Comparison of ENCODE assay signal across 28 cellular contexts in the genomic region with DNA sequence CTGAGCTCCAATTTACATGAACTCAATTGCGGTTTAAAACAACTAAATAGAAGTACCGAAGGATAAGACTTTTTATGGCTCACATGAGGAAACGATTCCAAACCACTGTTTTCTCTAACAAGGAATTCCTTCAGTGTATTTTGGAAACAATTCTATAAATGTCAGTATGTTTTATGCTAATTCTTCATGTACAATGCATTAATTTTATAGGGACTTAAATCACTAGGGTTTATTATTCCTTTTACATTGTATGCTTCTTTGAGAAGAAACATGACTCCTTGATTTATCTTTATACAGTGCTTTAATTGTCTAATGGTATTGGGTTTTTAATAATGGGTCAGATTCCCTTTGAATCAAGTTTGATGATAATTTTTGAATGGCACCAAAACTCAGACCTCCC.
"Had no signal": no experiment of that assay in that cellular context is flagged by ENCODE, and none has a peak within 500 bp of the region (broad histone marks: within the 10 kb centered on the region; RNA-seq: fewer than 3 reads in every experiment).

No MANE protein-coding gene starts in this region.

- DNase-seq: activated CD4-positive, alpha-beta T cell treated with anti-CD3 and anti-CD28 coated beads for 4 hours; activated CD4-positive, alpha-beta T cell treated with anti-CD3 and anti-CD28 coated beads, Interleukin-2, amount 50 U/mL, for 1 hour; activated CD4-positive, alpha-beta T cell treated with anti-CD3 and anti-CD28 coated beads, Interleukin-2, amount 50 U/mL, for 48 hours; activated CD4-positive, CD25-positive, alpha-beta regulatory T cell; activated CD4-positive, CD25-positive, alpha-beta regulatory T cell treated with anti-CD3 and anti-CD28 coated beads, Interleukin-2, amount 50 U/mL, for 72 hours; activated CD8-positive, alpha-beta memory T cell treated with anti-CD3 and anti-CD28 coated beads for 24 hours; activated CD8-positive, alpha-beta T cell treated with anti-CD3 and anti-CD28 coated beads for 36 hours; activated effector memory CD4-positive, alpha-beta T cell treated with Interleukin-2 at 50 U/mL for 16 hours; activated gamma-delta T cell treated with Interleukin-2 at 50 U/mL for 16 hours; activated naive CD4-positive, alpha-beta T cell treated with anti-CD3 and anti-CD28 coated beads, Interleukin-2, amount 50 U/mL, for 16 hours; activated naive CD4-positive, alpha-beta T cell treated with Interleukin-2 at 50 U/mL for 16 hours; activated T-cell treated with anti-CD3 and anti-CD28 coated beads, Interleukin-2, amount 50 U/mL, for 4 hours; amniotic stem cell; anterior cingulate cortex; brain microvascular endothelial cell; dorsolateral prefrontal cortex; effector CD4-positive, alpha-beta T cell; effector memory CD8-positive, alpha-beta T cell; esophagus squamous epithelium; head of caudate nucleus; T-helper 1 cell; T-helper 17 cell; T1000 had no signal

- H3K4me1 Mint-ChIP-seq: activated T-helper 17 cell treated with anti-CD3 and anti-CD28 coated beads, Interleukin-2, amount 50 U/mL, for 72 hours; central memory CD8-positive, alpha-beta T cell; T-helper 17 cell had no signal

- ATAC-seq: activated CD8-positive, alpha-beta T cell treated with anti-CD3 and anti-CD28 coated beads for 36 hours; activated T-cell treated with anti-CD3 and anti-CD28 coated beads, Interleukin-2, amount 50 U/mL, for 4 hours; activated T-helper 17 cell treated with anti-CD3 and anti-CD28 coated beads, Interleukin-2, amount 50 U/mL, for 72 hours; effector memory CD8-positive, alpha-beta T cell; T-helper 17 cell had no signal

- H3K36me3 Mint-ChIP-seq: activated naive CD8-positive, alpha-beta T cell had no signal

- H3K9me3 Mint-ChIP-seq: activated CD8-positive, alpha-beta T cell treated with anti-CD3 and anti-CD28 coated beads for 36 hours; activated T-cell treated with anti-CD3 and anti-CD28 coated beads, Interleukin-2, amount 50 U/mL, for 4 hours; activated T-helper 17 cell treated with anti-CD3 and anti-CD28 coated beads, Interleukin-2, amount 50 U/mL, for 72 hours; central memory CD8-positive, alpha-beta T cell; effector memory CD8-positive, alpha-beta T cell; T-helper 2 cell treated with Interferon-gamma antibody and Interleukin-4, amounts not matched to agents 5 μg/mL and 100 μg/mL, for 36 hours had no signal

- H3K27ac Mint-ChIP-seq: activated CD8-positive, alpha-beta T cell treated with anti-CD3 and anti-CD28 coated beads for 36 hours; activated naive CD8-positive, alpha-beta T cell; activated T-helper 17 cell treated with anti-CD3 and anti-CD28 coated beads, Interleukin-2, amount 50 U/mL, for 72 hours; dendritic cell treated with granulocyte-macrophage colony-stimulating factor and Interleukin-4, amounts not matched to agents 40 ng/mL and 50 ng/mL, for 4 days; effector memory CD8-positive, alpha-beta T cell; T-helper 17 cell; T-helper 2 cell treated with Interferon-gamma antibody and Interleukin-4, amounts not matched to agents 5 μg/mL and 100 μg/mL, for 36 hours had no signal

- H3K27me3 Mint-ChIP-seq: activated CD8-positive, alpha-beta T cell treated with anti-CD3 and anti-CD28 coated beads for 36 hours; activated T-helper 17 cell treated with anti-CD3 and anti-CD28 coated beads, Interleukin-2, amount 50 U/mL, for 72 hours; central memory CD8-positive, alpha-beta T cell; dendritic cell treated with granulocyte-macrophage colony-stimulating factor and Interleukin-4, amounts not matched to agents 40 ng/mL and 50 ng/mL, for 4 days; T-helper 17 cell had no signal

- H3K4me3 Mint-ChIP-seq: activated CD8-positive, alpha-beta T cell treated with anti-CD3 and anti-CD28 coated beads for 36 hours; activated naive CD8-positive, alpha-beta T cell; activated T-cell treated with anti-CD3 and anti-CD28 coated beads, Interleukin-2, amount 50 U/mL, for 4 hours; activated T-helper 17 cell treated with anti-CD3 and anti-CD28 coated beads, Interleukin-2, amount 50 U/mL, for 72 hours; central memory CD8-positive, alpha-beta T cell; dendritic cell treated with granulocyte-macrophage colony-stimulating factor and Interleukin-4, amounts not matched to agents 40 ng/mL and 50 ng/mL, for 4 days; effector memory CD8-positive, alpha-beta T cell; T-helper 17 cell; T-helper 2 cell treated with Interferon-gamma antibody and Interleukin-4, amounts not matched to agents 5 μg/mL and 100 μg/mL, for 36 hours had no signal
